Comparison of ENCODE assay signal across 17 cellular contexts in the genomic region with DNA sequence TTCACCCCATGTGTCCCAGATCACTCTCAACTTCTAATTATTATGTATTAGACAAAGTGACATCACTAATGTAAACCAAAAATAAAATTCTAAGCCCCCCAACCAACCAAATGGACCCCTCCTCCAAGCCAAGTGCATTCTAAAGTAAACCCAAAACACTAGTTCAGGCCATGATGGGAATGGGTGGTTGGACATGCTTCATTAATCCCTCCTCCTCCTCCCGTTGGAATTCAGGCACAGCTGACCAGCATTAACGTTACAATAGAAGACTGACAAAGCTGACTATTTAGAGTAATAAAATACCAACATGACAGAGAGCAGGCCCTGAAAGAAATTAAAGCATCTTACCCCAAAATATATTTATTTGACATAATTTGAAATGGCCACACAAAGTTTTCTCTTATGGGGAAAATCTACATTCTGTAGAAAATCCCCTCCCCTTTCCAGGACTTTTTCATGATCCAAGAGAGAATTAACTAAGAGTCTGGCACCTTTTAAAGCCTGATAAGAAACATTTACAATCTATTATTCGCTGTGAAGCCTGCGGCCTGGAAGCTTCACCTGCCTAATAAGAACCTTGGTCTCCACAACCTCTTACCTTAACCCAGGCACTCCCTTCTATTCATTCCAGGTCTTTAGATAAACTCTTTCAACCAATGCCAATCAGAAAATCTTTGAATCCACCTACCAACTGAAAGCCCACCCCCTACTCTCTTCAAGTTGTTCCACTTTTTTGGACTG.
"Had no signal": no experiment of that assay in that cellular context is flagged by ENCODE, and none has a peak within 500 bp of the region (broad histone marks: within the 10 kb centered on the region; RNA-seq: fewer than 3 reads in every experiment).

No MANE protein-coding gene starts in this region.

- ATAC-seq: activated CD4-positive, alpha-beta T cell treated with anti-CD3 and anti-CD28 coated beads for 36 hours; natural killer cell; stimulated activated naive CD8-positive, alpha-beta T cell treated with anti-CD3 and anti-CD28 coated beads, Interleukin-15, Interleukin-2, amounts not matched to agents 100 U/mL and 50 U/mL, for 24 hours had no signal

- H3K27me3 Mint-ChIP-seq: activated CD4-positive, alpha-beta T cell treated with anti-CD3 and anti-CD28 coated beads for 36 hours; progenitor cell of endocrine pancreas had no signal

- H3K4me1 ChIP-seq: ascending aorta, breast epithelium, esophagus muscularis mucosa, right atrium auricular region, transverse colon, vagina had no signal

- H3K4me3 Mint-ChIP-seq: activated CD4-positive, alpha-beta T cell treated with anti-CD3 and anti-CD28 coated beads for 36 hours; activated naive CD4-positive, alpha-beta T cell treated with anti-CD3 and anti-CD28 coated beads, Interleukin-2, amount 50 U/mL, for 24 hours; natural killer cell had no signal

- H3K36me3 Mint-ChIP-seq: activated naive CD4-positive, alpha-beta T cell treated with anti-CD3 and anti-CD28 coated beads, Interleukin-2, amount 50 U/mL, for 24 hours had no signal

- H3K27ac Mint-ChIP-seq: activated CD4-positive, alpha-beta T cell treated with anti-CD3 and anti-CD28 coated beads for 36 hours; activated naive CD4-positive, alpha-beta T cell treated with anti-CD3 and anti-CD28 coated beads, Interleukin-2, amount 50 U/mL, for 24 hours; natural killer cell; progenitor cell of endocrine pancreas had no signal

- H3K27me3 ChIP-seq: ascending aorta, breast epithelium, esophagus muscularis mucosa, right atrium auricular region, transverse colon, vagina had no signal

- H3K36me3 ChIP-seq: ascending aorta, breast epithelium, esophagus muscularis mucosa, right atrium auricular region, transverse colon, vagina, WERI-Rb-1 had no signal

- H3K4me1 Mint-ChIP-seq: activated CD4-positive, alpha-beta T cell treated with anti-CD3 and anti-CD28 coated beads for 36 hours; activated naive CD4-positive, alpha-beta T cell treated with anti-CD3 and anti-CD28 coated beads, Interleukin-2, amount 50 U/mL, for 24 hours; natural killer cell had no signal

- H3K9me3 ChIP-seq: ascending aorta, breast epithelium, esophagus muscularis mucosa, right atrium auricular region, transverse colon, vagina had no signal

- H3K4me3 ChIP-seq: ascending aorta, breast epithelium, coronary artery, esophagus muscularis mucosa, right atrium auricular region, transverse colon, vagina had no signal

- DNase-seq: activated CD4-positive, alpha-beta T cell treated with anti-CD3 and anti-CD28 coated beads for 36 hours; activated CD4-positive, alpha-beta T cell treated with anti-CD3 and anti-CD28 coated beads, Interleukin-2, amount 50 U/mL, for 48 hours; activated gamma-delta T cell; mesenchymal stem cell; natural killer cell; occipital lobe; stimulated activated naive CD8-positive, alpha-beta T cell treated with anti-CD3 and anti-CD28 coated beads, Interleukin-15, Interleukin-2, amounts not matched to agents 100 U/mL and 50 U/mL, for 24 hours; transverse colon; WERI-Rb-1 had no signal

- H3K27ac ChIP-seq: ascending aorta, breast epithelium, coronary artery, esophagus muscularis mucosa, right atrium auricular region, transverse colon, vagina, WERI-Rb-1 had no signal
